Comparison of ENCODE assay signal across 16 cellular contexts in the genomic region with DNA sequence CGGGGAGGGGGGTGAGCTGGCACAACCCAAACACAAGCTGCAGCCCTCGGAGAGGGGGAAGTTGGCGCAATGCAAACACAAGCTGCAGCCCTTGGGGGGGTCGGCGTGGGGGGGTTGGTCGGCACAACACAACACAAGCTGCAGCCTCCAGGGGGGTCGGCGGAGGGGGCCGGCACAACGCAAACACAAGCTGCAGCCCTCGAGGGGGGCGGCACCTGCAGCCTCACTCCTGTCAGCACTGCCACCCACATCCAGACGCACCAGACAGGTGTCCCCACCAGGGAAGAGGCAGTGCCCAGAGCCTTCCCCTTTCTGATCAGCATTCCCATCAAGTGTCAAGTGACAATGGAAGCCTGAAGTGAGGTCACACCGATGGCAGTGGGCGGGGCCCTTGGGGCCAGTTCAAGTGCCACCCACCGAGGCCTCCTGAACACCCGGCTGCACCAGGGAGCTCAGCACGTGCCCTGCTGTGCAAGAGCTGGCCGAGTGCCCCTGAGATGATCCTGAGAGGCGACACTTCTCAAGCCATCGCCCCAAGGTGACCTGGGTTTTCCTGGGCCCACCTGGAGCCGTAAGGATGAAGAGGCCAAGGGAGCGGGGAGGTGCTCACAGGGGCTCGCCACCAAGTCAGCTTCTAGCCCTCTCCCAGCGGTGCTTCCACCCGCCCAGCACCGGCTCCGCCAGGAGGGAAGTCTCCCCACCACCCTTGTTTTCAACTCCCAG. TPM values are rescaled to one million over a fixed set of nuclear protein-coding genes. Genes with fewer than 3 reads are reported as not detected.
A peak's percentile ranks its signal among the peaks of the same experiment; 100 is the strongest.
DNase-seq lines count a peak whose midpoint lies in the region; ATAC-seq and TF ChIP-seq lines count a peak whose summit lies in the region.
"Had no signal": no experiment of that assay in that cellular context is flagged by ENCODE, and none has a peak within 500 bp of the region (broad histone marks: within the 10 kb centered on the region; RNA-seq: fewer than 3 reads in every experiment).

No MANE protein-coding gene starts in this region.

- CTCF ChIA-PET in CD8-positive, alpha-beta T cell (lab: Charles Lee), result interaction anchor here (0.6 kb wide), 1 partner anchor 67 kb away, joined by 3 read pairs; no protein-coding TSS in a partner anchor

- TF ChIP-seq CTCF in 22Rv1 (IDR thresholded peaks at IDR 0.05) (no peak), endodermal cell (conservative IDR thresholded peaks at IDR 0.05) (no peak)
- TF ChIP-seq CTCF in CD8-positive, alpha-beta T cell (IDR thresholded peaks at IDR 0.05), result no peak

- H3K4me1 ChIP-seq in endodermal cell (ENCODE audit: control insufficient read depth, insufficient read depth, low read length), result peaks cover 9% of the 10 kb centered on the region
- peaks cover 26% of the 10 kb centered on the region for H3K4me1 ChIP-seq in CD8-positive, alpha-beta T cell (ENCODE audit: insufficient read depth, low read length)
- H3K4me1 ChIP-seq: A549, Caco-2 had no signal

- peaks cover 14% of the 10 kb centered on the region for H3K4me1 Mint-ChIP-seq in endodermal cell
- H3K4me1 Mint-ChIP-seq in CD8-positive, alpha-beta T cell (ENCODE audit: low read depth), result peaks cover 25% of the 10 kb centered on the region

- no peak for ATAC-seq in GM18873 (IDR thresholded peaks at IDR 0.05; ENCODE audit: low FRiP score, unreplicated experiment)
- ATAC-seq in HG03342 (IDR thresholded peaks at IDR 0.05; ENCODE audit: unreplicated experiment), result no peak
- ATAC-seq in GM18498 (IDR thresholded peaks at IDR 0.05; ENCODE audit: unreplicated experiment), result no peak
- ATAC-seq in CD8-positive, alpha-beta T cell, result no peak
- ATAC-seq: A549; activated CD4-positive, CD25-positive, alpha-beta regulatory T cell treated with anti-CD3 and anti-CD28 coated beads, Interleukin-2, amount 50 U/mL, for 24 hours; T-cell had no signal

- no peaks in the 10 kb centered on the region for H3K9me3 ChIP-seq in endodermal cell (ENCODE audit: control insufficient read depth, low read length)
- no peaks in the 10 kb centered on the region for H3K9me3 ChIP-seq in CD8-positive, alpha-beta T cell (ENCODE audit: low read length)
- H3K9me3 ChIP-seq: A549, Caco-2 had no signal

- H3K27ac Mint-ChIP-seq in endodermal cell, result no peak overlapping the region
- H3K27ac Mint-ChIP-seq in CD8-positive, alpha-beta T cell, result no peak overlapping the region
- H3K27ac Mint-ChIP-seq: activated naive CD8-positive, alpha-beta T cell; T-cell had no signal

- H3K27me3 ChIP-seq in endodermal cell (ENCODE audit: control insufficient read depth, insufficient read depth, low read length, poor library complexity, severe bottlenecking), result no peaks in the 10 kb centered on the region
- H3K27me3 ChIP-seq in CD8-positive, alpha-beta T cell (ENCODE audit: insufficient read depth, low read length), result no peaks in the 10 kb centered on the region
- H3K27me3 ChIP-seq: cardiac muscle cell had no signal

- no peaks in the 10 kb centered on the region for H3K9me3 Mint-ChIP-seq in endodermal cell
- no peaks in the 10 kb centered on the region for H3K9me3 Mint-ChIP-seq in CD8-positive, alpha-beta T cell
- H3K9me3 Mint-ChIP-seq: immature natural killer cell, T-cell had no signal

- POLR2A ChIA-PET in CD8-positive, alpha-beta T cell (lab: Charles Lee), result no interaction called here

- H3K36me3 Mint-ChIP-seq in endodermal cell (ENCODE audit: low read depth), result peaks cover 56% of the 10 kb centered on the region
- H3K36me3 Mint-ChIP-seq in CD8-positive, alpha-beta T cell, result peaks cover 65% of the 10 kb centered on the region
- H3K36me3 Mint-ChIP-seq: activated naive CD8-positive, alpha-beta T cell had no signal

- DNase-seq in HuH-7.5 (ENCODE audit: low spot score), result peak; percentile 94
- peak; percentile 80 for DNase-seq in NCI-H2171 treated with DMSO at 0.1 percent for 48 hours (lab: John Stamatoyannopoulos, UW)
- DNase-seq in endodermal cell, result peak; percentile 67
- DNase-seq in CD8-positive, alpha-beta T cell, result no peak
- DNase-seq: immature natural killer cell, NCI-H1105 treated with DMSO at 0.1 percent for 48 hours, T-cell had no signal

- peak overlapping the region; percentile 4; the same call in 1 of the 2 replicates for H3K27ac ChIP-seq in 22Rv1
- H3K27ac ChIP-seq in endodermal cell (ENCODE audit: low read depth, low read length), result peak overlapping the region; percentile 89
- no peak overlapping the region for H3K27ac ChIP-seq in CD8-positive, alpha-beta T cell (ENCODE audit: low read depth, low read length)
- H3K27ac ChIP-seq: A549 had no signal

- H3K27me3 Mint-ChIP-seq in endodermal cell (ENCODE audit: insufficient read depth), result no peaks in the 10 kb centered on the region
- no peaks in the 10 kb centered on the region for H3K27me3 Mint-ChIP-seq in CD8-positive, alpha-beta T cell (ENCODE audit: low read depth)
- H3K27me3 Mint-ChIP-seq: activated naive CD8-positive, alpha-beta T cell; T-cell had no signal

- peaks cover 28% of the 10 kb centered on the region for H3K36me3 ChIP-seq in endodermal cell (ENCODE audit: control insufficient read depth, insufficient read depth, low read length)
- H3K36me3 ChIP-seq in CD8-positive, alpha-beta T cell (ENCODE audit: insufficient read depth, low read length), result peaks cover 42% of the 10 kb centered on the region

- intact Hi-C loops in CD8-positive, alpha-beta T cell (cut with DNase I, micrococcal nuclease), result no loop called here

- no peak overlapping the region for H3K4me3 Mint-ChIP-seq in endodermal cell
- H3K4me3 Mint-ChIP-seq in CD8-positive, alpha-beta T cell, result no peak overlapping the region
- H3K4me3 Mint-ChIP-seq: activated naive CD8-positive, alpha-beta T cell; immature natural killer cell; T-cell had no signal

- WGBS in endodermal cell (ENCODE audit: insufficient coverage in 1 of 2, insufficient read length in 1 of 2), 2 experiments, result 74 to 90% methylated on average over 13 to 28 of the region's 28 CpGs

- H3K9ac ChIP-seq in endodermal cell (ENCODE audit: extremely low read depth, low read length, poor library complexity, severe bottlenecking), result no peak overlapping the region

- H3K4me3 ChIP-seq in endodermal cell (ENCODE audit: low read length), result no peak overlapping the region
- H3K4me3 ChIP-seq in CD8-positive, alpha-beta T cell (ENCODE audit: low read depth, low read length), result no peak overlapping the region
- H3K4me3 ChIP-seq: A549, cardiac muscle cell had no signal

RNA-seq across cellular contexts. Expression of gene KLHDC4, which starts 59.3 kb away (rescaled TPM):
- 10 to 100 TPM; 52.8 to 58.8 TPM for total RNA-seq in endodermal cell
- 26.9 TPM for polyA plus RNA-seq in endodermal cell (2013, experiment 1 of 2)
- polyA plus RNA-seq in endodermal cell (2013, experiment 2 of 2), result 23.6 TPM
- total RNA-seq in CD8-positive, alpha-beta T cell, result 10 to 100 TPM; 74.0 to 81.6 TPM

Comparison
In these comparisons a context has a peak if more than half of its experiments do, and no peak if none do; other contexts are left out.
1. DNase-seq: peak in HuH-7.5 (single experiment), NCI-H2171 treated with DMSO at 0.1 percent for 48 hours (single experiment) and endodermal cell (single experiment); none in CD8-positive, alpha-beta T cell (0 of 7).